8 cellular contexts compared by ENCODE assay signal in genomic region chr15:74614744-74615312, GRCh38. TPM values are rescaled to one million over a fixed set of nuclear protein-coding genes. Genes with fewer than 3 reads are reported as not detected.
DNase-seq lines count a peak whose midpoint lies in the region; ATAC-seq lines count a peak whose summit lies in the region.

No MANE protein-coding gene starts in this region.

- peak; percentile 42 for ATAC-seq in HG02852 (IDR thresholded peaks at IDR 0.05; ENCODE audit: unreplicated experiment)

- H3K36me3 Mint-ChIP-seq in activated CD4-positive, alpha-beta T cell treated with anti-CD3 and anti-CD28 coated beads, Interleukin-2, amount 10 ng/mL, durations not matched to agents 7 days and 5 days (ENCODE audit: low read depth): peaks cover 18% of the 10 kb centered on the region

- H3K4me1 Mint-ChIP-seq in activated CD4-positive, alpha-beta T cell treated with anti-CD3 and anti-CD28 coated beads, Interleukin-2, amount 10 ng/mL, durations not matched to agents 7 days and 5 days: peaks cover 46% of the 10 kb centered on the region

- POLR2A ChIA-PET in activated CD4-positive, alpha-beta T cell treated with anti-CD3 and anti-CD28 coated beads, Interleukin-2, amount 10 ng/mL, durations not matched to agents 7 days and 5 days (lab: Charles Lee): interaction anchor here (0.7 to 1.2 kb wide), 2 partner anchors 74 to 173 kb away, joined by 3 to 4 read pairs; partner anchors contain the start of gene ARID3B

- H3K27me3 Mint-ChIP-seq in activated CD4-positive, alpha-beta T cell treated with anti-CD3 and anti-CD28 coated beads, Interleukin-2, amount 10 ng/mL, durations not matched to agents 7 days and 5 days: no peaks in the 10 kb centered on the region

- no peaks in the 10 kb centered on the region for H3K9me3 Mint-ChIP-seq in activated CD4-positive, alpha-beta T cell treated with anti-CD3 and anti-CD28 coated beads, Interleukin-2, amount 10 ng/mL, durations not matched to agents 7 days and 5 days

- H3K27ac Mint-ChIP-seq in activated CD4-positive, alpha-beta T cell treated with anti-CD3 and anti-CD28 coated beads, Interleukin-2, amount 10 ng/mL, durations not matched to agents 7 days and 5 days: peak overlapping the region; percentile 96

- CTCF ChIA-PET in activated CD4-positive, alpha-beta T cell treated with anti-CD3 and anti-CD28 coated beads, Interleukin-2, amount 10 ng/mL, durations not matched to agents 7 days and 5 days (lab: Charles Lee): interaction anchor here (2.0 to 15.1 kb wide), 3 partner anchors 10 to 173 kb away, joined by 9 to 144 read pairs (median 19); no protein-coding TSS in a partner anchor

- peak overlapping the region; percentile 85 for H3K4me3 Mint-ChIP-seq in activated CD4-positive, alpha-beta T cell treated with anti-CD3 and anti-CD28 coated beads, Interleukin-2, amount 10 ng/mL, durations not matched to agents 7 days and 5 days

- DNase-seq in NCI-H1092 treated with DMSO at 0.1 percent for 48 hours (lab: John Stamatoyannopoulos, UW) (peak; percentile 48), NCI-H1092 (lab: John Stamatoyannopoulos, UW) (no peak), NCI-H345 (lab: John Stamatoyannopoulos, UW) (peak; percentile 64), dermis microvascular lymphatic vessel endothelial cell (ENCODE audit: low read depth in 2 of 2) (peak; percentile 14 to 76), lung microvascular endothelial cell (ENCODE audit: low read depth in 2 of 2) (peak; percentile 66 to 73)
- peak; percentile 89 for DNase-seq in activated CD4-positive, alpha-beta T cell treated with anti-CD3 and anti-CD28 coated beads, Interleukin-2, amount 10 ng/mL, durations not matched to agents 7 days and 5 days
- peak; percentile 76 to 86 (median 84) for DNase-seq in stimulated activated CD4-positive, alpha-beta T cell treated with anti-CD3 and anti-CD28 coated beads, TNF-alpha, amount 100 ng/mL, for 4 hours (ENCODE audit: low read depth in 3 of 3)

RNA-seq across cellular contexts. Expression of gene CLK3, which starts 0.8 kb away (rescaled TPM):
- 100 to 1,000 TPM; 126 to 134 TPM for total RNA-seq in activated CD4-positive, alpha-beta T cell treated with anti-CD3 and anti-CD28 coated beads, Interleukin-2, amount 10 ng/mL, durations not matched to agents 7 days and 5 days
- total RNA-seq in dermis microvascular lymphatic vessel endothelial cell (35.0 and 53.5 TPM in 2 replicates), lung microvascular endothelial cell (31.6 and 48.2 TPM in 2 replicates)
